ENCODE assay signal across 16 cellular contexts in genomic region chr13:59774511-59774911, GRCh38.
A peak's percentile ranks its signal among the peaks of the same experiment; 100 is the strongest.
DNase-seq lines count a peak whose midpoint lies in the region; ATAC-seq and TF ChIP-seq lines count a peak whose summit lies in the region.
"Had no signal": no experiment of that assay in that cellular context is flagged by ENCODE, and none has a peak within 500 bp of the region (broad histone marks: within the 10 kb centered on the region; RNA-seq: fewer than 3 reads in every experiment).

No MANE protein-coding gene starts in this region.

- H3K36me3 ChIP-seq in PC-3 (ENCODE audit: low read depth, low read length) (no peaks in the 10 kb centered on the region), OCI-LY7 (ENCODE audit: insufficient read depth, low read length) (no peaks in the 10 kb centered on the region)
- H3K36me3 ChIP-seq: breast epithelium, gastrocnemius medialis, Peyer's patch, WERI-Rb-1 had no signal

- no peak for TF ChIP-seq CTCF in AG10803 (conservative IDR thresholded peaks at IDR 0.05; ENCODE audit: low read length)
- no peak for TF ChIP-seq CTCF in PC-3 (conservative IDR thresholded peaks at IDR 0.05; ENCODE audit: low read depth, low read length)
- no peak for TF ChIP-seq CTCF in epithelial cell of esophagus (IDR thresholded peaks at IDR 0.05; ENCODE audit: insufficient read depth, low read depth, low read length, missing control alignments)
- no peak for TF ChIP-seq CTCF in nephron (IDR thresholded peaks at IDR 0.05; ENCODE audit: unreplicated experiment in 3 of 3)
- TF ChIP-seq CTCF in OCI-LY7 (conservative IDR thresholded peaks at IDR 0.05; ENCODE audit: low read length), result no peak

- H3K4me3 ChIP-seq in AG10803 (ENCODE audit: low read length) (no peak overlapping the region), PC-3 (ENCODE audit: low read length) (no peak overlapping the region), epithelial cell of esophagus (ENCODE audit: low read length) (no peak overlapping the region), OCI-LY7 (ENCODE audit: low read depth, low read length, poor library complexity, severe bottlenecking) (no peak overlapping the region)
- H3K4me3 ChIP-seq: breast epithelium, gastrocnemius medialis, Peyer's patch had no signal

- CTCF ChIA-PET in PC-3 (lab: Charles Lee), result no interaction called here
- CTCF ChIA-PET in OCI-LY7 (lab: Charles Lee; ENCODE audit: unreplicated experiment), result no interaction called here

- H4K20me1 ChIP-seq in PC-3 (ENCODE audit: low read length) (no peaks in the 10 kb centered on the region), OCI-LY7 (ENCODE audit: insufficient read depth, low read length) (no peaks in the 10 kb centered on the region)

- H2AFZ ChIP-seq in PC-3 (ENCODE audit: low read length) (0 out of 2 replicates have a peak overlapping the region, but pooled peaks have one; percentile 36), OCI-LY7 (ENCODE audit: low read length) (no peak overlapping the region)

- no peaks in the 10 kb centered on the region for H3K27me3 Mint-ChIP-seq in nephron (ENCODE audit: low read depth)
- H3K27me3 Mint-ChIP-seq: IgD-negative memory B cell, memory B cell had no signal

- peak; percentile 19; the same call in 1 of the 2 replicates for ATAC-seq in PC-3
- no peak for ATAC-seq in GM18907 (IDR thresholded peaks at IDR 0.05; ENCODE audit: unreplicated experiment)
- no peak for ATAC-seq in GM19397 (IDR thresholded peaks at IDR 0.05; ENCODE audit: unreplicated experiment)
- ATAC-seq in GM21737 (IDR thresholded peaks at IDR 0.05; ENCODE audit: unreplicated experiment), result no peak
- ATAC-seq: gastrocnemius medialis had no signal

- H3K9me2 ChIP-seq in PC-3 (replicated peaks; ENCODE audit: low read length) (no peaks in the 10 kb centered on the region), OCI-LY7 (ENCODE audit: insufficient read depth, low read length) (no peaks in the 10 kb centered on the region)

- BruUV-seq in PC-3 (replicated peaks; lab: Mats Ljungman, UMichigan) (no TSS peak), OCI-LY7 (replicated peaks; lab: Mats Ljungman, UMichigan) (no TSS peak)

- H3K4me1 Mint-ChIP-seq in nephron, result peaks cover 36% of the 10 kb centered on the region
- H3K4me1 Mint-ChIP-seq: IgD-negative memory B cell, memory B cell had no signal

- H3K9me3 Mint-ChIP-seq in nephron, result no peaks in the 10 kb centered on the region
- H3K9me3 Mint-ChIP-seq: IgD-negative memory B cell, memory B cell had no signal

- peak overlapping the region; percentile 9; the same call in 1 of the 2 replicates for H3K27ac ChIP-seq in PC-3 (ENCODE audit: low read length)
- no peak overlapping the region for H3K27ac ChIP-seq in OCI-LY7 (ENCODE audit: low read depth, low read length, poor library complexity, severe bottlenecking)
- H3K27ac ChIP-seq: breast epithelium, gastrocnemius medialis, Peyer's patch, WERI-Rb-1 had no signal

- H3K36me3 Mint-ChIP-seq in nephron (ENCODE audit: low read depth), result no peaks in the 10 kb centered on the region
- H3K36me3 Mint-ChIP-seq: IgD-negative memory B cell, memory B cell had no signal

- peaks cover 28% of the 10 kb centered on the region for H3K4me1 ChIP-seq in PC-3 (ENCODE audit: insufficient read depth, low read length)
- no peaks in the 10 kb centered on the region for H3K4me1 ChIP-seq in OCI-LY7 (ENCODE audit: insufficient read depth, low read length, poor library complexity, severe bottlenecking)
- H3K4me1 ChIP-seq: breast epithelium, gastrocnemius medialis, Peyer's patch had no signal

- H3K9me3 ChIP-seq in PC-3 (ENCODE audit: low read length) (no peaks in the 10 kb centered on the region), OCI-LY7 (ENCODE audit: low read length) (no peaks in the 10 kb centered on the region)
- H3K9me3 ChIP-seq: breast epithelium, gastrocnemius medialis, Peyer's patch had no signal

- intact Hi-C loops in PC-3 (cut with micrococcal nuclease) (loop anchor here (5.0 to 10.0 kb wide), 3 partner anchors 382 to 660 kb away; no protein-coding TSS in a partner anchor), OCI-LY7 (cut with micrococcal nuclease; ENCODE audit: unreplicated experiment) (no loop called here)

- H3K79me2 ChIP-seq in PC-3 (ENCODE audit: low read length), result no peaks in the 10 kb centered on the region
- no peaks in the 10 kb centered on the region for H3K79me2 ChIP-seq in OCI-LY7 (ENCODE audit: insufficient read depth, low read depth, low read length)

- POLR2A ChIA-PET in PC-3 (lab: Charles Lee; ENCODE audit: unreplicated experiment), result no interaction called here
- POLR2A ChIA-PET in OCI-LY7 (lab: Charles Lee), result interaction anchor here (0.6 kb wide), 1 partner anchor 17 kb away, joined by 3 read pairs; no protein-coding TSS in a partner anchor

- H3K9ac ChIP-seq in PC-3 (ENCODE audit: low read length), result no peak overlapping the region

- no peaks in the 10 kb centered on the region for H3F3A ChIP-seq in PC-3 (ENCODE audit: low read length, unreplicated experiment)

- H3K4me2 ChIP-seq in PC-3 (ENCODE audit: low read length) (no peak overlapping the region; the same call in 1 of the 2 replicates), OCI-LY7 (ENCODE audit: low read length) (no peak overlapping the region)

- no peaks in the 10 kb centered on the region for H3K27me3 ChIP-seq in PC-3 (ENCODE audit: low read length)
- H3K27me3 ChIP-seq: breast epithelium, gastrocnemius medialis, Peyer's patch had no signal

- peak overlapping the region; percentile 15 to 78 (median 77) for H3K27ac Mint-ChIP-seq in nephron
- H3K27ac Mint-ChIP-seq: IgD-negative memory B cell, memory B cell had no signal

- H3K4me3 Mint-ChIP-seq in nephron, result no peak overlapping the region
- H3K4me3 Mint-ChIP-seq: IgD-negative memory B cell, memory B cell had no signal

- DNase-seq in AG10803 (ENCODE audit: low read depth) (peak; percentile 88), PC-3 (peak; percentile 48), epithelial cell of esophagus (ENCODE audit: low read depth) (peak; percentile 86), OCI-LY7 (ENCODE audit: low spot score) (no peak)
- DNase-seq: gastrocnemius medialis; NCI-H2081; Peyer's patch; stimulated activated CD4-positive, alpha-beta T cell treated with anti-CD3 and anti-CD28 coated beads, Interleukin-12 subunit alpha, Interleukin-12 subunit beta, amount 100 ng/mL, for 4 hours; WERI-Rb-1 had no signal
